Comparison of ENCODE assay signal across 8 cellular contexts in genomic region chr19:49128545-49129237, GRCh38. TPM values are rescaled to one million over a fixed set of nuclear protein-coding genes. Genes with fewer than 3 reads are reported as not detected.
A peak's percentile ranks its signal among the peaks of the same experiment; 100 is the strongest.
DNase-seq lines count a peak whose midpoint lies in the region; ATAC-seq, FAIRE-seq and TF ChIP-seq lines count a peak whose summit lies in the region.

No MANE protein-coding gene starts in this region.

- no peak for TF ChIP-seq RAD21 in neural cell (conservative IDR thresholded peaks at IDR 0.05)

- peak in 1 of 5 donors; percentile 41 for DNase-seq in CD4-positive, alpha-beta memory T cell
- no peak for DNase-seq in bronchial epithelial cell (ENCODE audit: low read depth)
- DNase-seq in body of pancreas, result no peak
- no peak for DNase-seq in GM12891 (ENCODE audit: insufficient read length, low spot score)
- no peak for DNase-seq in activated effector memory CD4-positive, alpha-beta T cell treated with anti-CD3 and anti-CD28 coated beads, Interleukin-2, amount 50 U/mL, for 16 hours

- H3K9me3 Mint-ChIP-seq in CD4-positive, alpha-beta memory T cell, result peaks cover 0 to 2% (median 0%) of the 10 kb centered on the region in 8 donors

- H3K36me3 ChIP-seq in CD4-positive, alpha-beta memory T cell (ENCODE audit: insufficient read depth, low read length), result no peaks in the 10 kb centered on the region
- H3K36me3 ChIP-seq in Loucy (ENCODE audit: insufficient read depth, low read length), result no peaks in the 10 kb centered on the region
- H3K36me3 ChIP-seq in bronchial epithelial cell (ENCODE audit: control insufficient read depth, insufficient read depth, low read length), result no peaks in the 10 kb centered on the region
- peaks cover under 1% of the 10 kb centered on the region for H3K36me3 ChIP-seq in neural cell (ENCODE audit: insufficient read depth, low read length)
- H3K36me3 ChIP-seq in body of pancreas (replicated peaks in 1 of 2; ENCODE audit: insufficient read depth in 1 of 2, low read depth in 2 of 2), result no peaks in the 10 kb centered on the region

- peak overlapping the region in 1 of 2 donors; percentile 55 for H3K4me3 ChIP-seq in CD4-positive, alpha-beta memory T cell (ENCODE audit: low read length in 2 of 2)
- H3K4me3 ChIP-seq in Loucy (ENCODE audit: low read length, poor library complexity, severe bottlenecking) (peak overlapping the region; percentile 69), bronchial epithelial cell (ENCODE audit: low read depth, low read length) (peak overlapping the region; percentile 29), neural cell (ENCODE audit: low read length) (peak overlapping the region; percentile 62), body of pancreas (no peak overlapping the region)

- 47 to 60% methylated on average over 15 of the region's 15 CpGs for WGBS in body of pancreas, 2 donors

- peak overlapping the region; percentile 97; the same call in 1 of the 2 replicates for H2AFZ ChIP-seq in Loucy (ENCODE audit: low read length)
- H2AFZ ChIP-seq in neural cell (ENCODE audit: low read depth, low read length), result no peak overlapping the region

- no peak for TF ChIP-seq EP300 in neural cell (conservative IDR thresholded peaks at IDR 0.05; ENCODE audit: poor library complexity, severe bottlenecking)

- peak overlapping the region in 7 of 8 donors; percentile 61 to 91 (median 89) for H3K4me3 Mint-ChIP-seq in CD4-positive, alpha-beta memory T cell

- H3K4me1 ChIP-seq in CD4-positive, alpha-beta memory T cell (ENCODE audit: insufficient read depth, low read length), result peaks cover 19% of the 10 kb centered on the region
- H3K4me1 ChIP-seq in Loucy (ENCODE audit: insufficient read depth, low read length, poor library complexity, severe bottlenecking) (peaks cover 9% of the 10 kb centered on the region), body of pancreas (peaks cover 22% of the 10 kb centered on the region)

- peaks cover 8 to 30% (median 19%) of the 10 kb centered on the region in 4 donors for H3K4me1 Mint-ChIP-seq in CD4-positive, alpha-beta memory T cell

- ATAC-seq in body of pancreas (no peak), GM21576 (IDR thresholded peaks at IDR 0.05; ENCODE audit: unreplicated experiment) (no peak)

- intact Hi-C loops in CD4-positive, alpha-beta memory T cell (cut with micrococcal nuclease), result loop anchor here (1.0 to 5.0 kb wide), 4 partner anchors 9 to 41 kb away; partner anchors contain the start of genes C19orf73, LIN7B, PPFIA3 and SNRNP70
- intact Hi-C loops in body of pancreas (cut with DNase I), result loop anchor here (2.0 kb wide), 1 partner anchor 16 kb away; no protein-coding TSS in a partner anchor

- H3K9me2 ChIP-seq in Loucy (replicated peaks; ENCODE audit: low read depth, low read length) (no peaks in the 10 kb centered on the region), neural cell (ENCODE audit: insufficient read depth, low read length) (no peaks in the 10 kb centered on the region)

- no peaks in the 10 kb centered on the region for H3K36me3 Mint-ChIP-seq in CD4-positive, alpha-beta memory T cell

- H3K9ac ChIP-seq in Loucy (ENCODE audit: low read depth, low read length, poor library complexity, severe bottlenecking), result peak overlapping the region; percentile 54
- H3K9ac ChIP-seq in neural cell (ENCODE audit: low read length), result no peak overlapping the region

- H4K20me1 ChIP-seq in Loucy (ENCODE audit: insufficient read depth, low read length, poor library complexity, severe bottlenecking), result no peaks in the 10 kb centered on the region
- no peaks in the 10 kb centered on the region for H4K20me1 ChIP-seq in neural cell (ENCODE audit: insufficient read depth)

- H3K9me3 ChIP-seq in CD4-positive, alpha-beta memory T cell (ENCODE audit: control insufficient read depth in 1 of 2, low read length in 2 of 2), result no peaks in the 10 kb centered on the region
- H3K9me3 ChIP-seq in Loucy (ENCODE audit: insufficient read depth, low read depth, low read length), result no peaks in the 10 kb centered on the region
- H3K9me3 ChIP-seq in neural cell (ENCODE audit: low read length), result no peaks in the 10 kb centered on the region
- H3K9me3 ChIP-seq in body of pancreas, result no peaks in the 10 kb centered on the region

- H3F3A ChIP-seq in Loucy (ENCODE audit: low read depth) (no peaks in the 10 kb centered on the region), neural cell (ENCODE audit: insufficient read depth, low read length, poor library complexity, severe bottlenecking) (no peaks in the 10 kb centered on the region)

- H3K79me2 ChIP-seq in Loucy (ENCODE audit: insufficient read depth, low read length) (no peaks in the 10 kb centered on the region), neural cell (replicated peaks; ENCODE audit: insufficient read depth, low read length) (no peaks in the 10 kb centered on the region)

- peak overlapping the region; percentile 24 to 97 (median 93) for H3K27ac Mint-ChIP-seq in CD4-positive, alpha-beta memory T cell

- FAIRE-seq in bronchial epithelial cell (lab: Jason Lieb, UNC) (no peak), GM12891 (lab: Jason Lieb, UNC) (no peak)

- peaks cover 0 to 1% of the 10 kb centered on the region in 2 donors for H3K27me3 Mint-ChIP-seq in CD4-positive, alpha-beta memory T cell

- CTCF ChIA-PET in CD4-positive, alpha-beta memory T cell (lab: Charles Lee; ENCODE audit: partially characterized antibody), result interaction anchor here (0.8 to 2.7 kb wide), 10 partner anchors 11 to 135 kb away, joined by 3 to 9 read pairs (median 4); partner anchors contain the start of genes LIN7B and RUVBL2

- TF ChIP-seq POLR2A in body of pancreas (IDR thresholded peaks at IDR 0.05) (no peak), GM12891 (IDR thresholded peaks at IDR 0.05; ENCODE audit: low read depth, low read length) (no peak)

- TF ChIP-seq CTCF in Loucy (conservative IDR thresholded peaks at IDR 0.05; ENCODE audit: low read length), result no peak
- TF ChIP-seq CTCF in bronchial epithelial cell (IDR thresholded peaks at IDR 0.05; ENCODE audit: insufficient read depth, low read length, severe bottlenecking), result no peak
- no peak for TF ChIP-seq CTCF in neural cell (IDR thresholded peaks at IDR 0.05; ENCODE audit: poor library complexity, severe bottlenecking)
- TF ChIP-seq CTCF in body of pancreas (IDR thresholded peaks at IDR 0.05), result no peak

- H3K27me3 ChIP-seq in CD4-positive, alpha-beta memory T cell (ENCODE audit: insufficient read depth, low read length), result no peaks in the 10 kb centered on the region
- H3K27me3 ChIP-seq in Loucy (ENCODE audit: insufficient read depth, low read length, poor library complexity, severe bottlenecking) (no peaks in the 10 kb centered on the region), bronchial epithelial cell (ENCODE audit: control insufficient read depth, insufficient read depth, low read length) (no peaks in the 10 kb centered on the region), neural cell (ENCODE audit: insufficient read depth, low read depth, low read length) (no peaks in the 10 kb centered on the region), body of pancreas (no peaks in the 10 kb centered on the region)

- no peak overlapping the region for H3K27ac ChIP-seq in CD4-positive, alpha-beta memory T cell (ENCODE audit: low read depth, low read length)
- H3K27ac ChIP-seq in neural cell (ENCODE audit: low read length), result no peak overlapping the region
- H3K27ac ChIP-seq in body of pancreas, result peak overlapping the region in 2 of 4 donors; percentile 18 to 74

- peak overlapping the region; percentile 83 for H3K4me2 ChIP-seq in Loucy (ENCODE audit: low read depth, low read length, poor library complexity, severe bottlenecking)
- no peak overlapping the region for H3K4me2 ChIP-seq in neural cell (ENCODE audit: low read length)

- POLR2A ChIA-PET in CD4-positive, alpha-beta memory T cell (lab: Charles Lee; ENCODE audit: partially characterized antibody), result interaction anchor here (1.2 to 4.1 kb wide), 3 partner anchors 8 to 14 kb away, joined by 3 to 38 read pairs (median 9); partner anchors contain the start of genes LIN7B and PPFIA3

TF ChIP-seq in neural cell, 6 proteins besides CTCF, POLR2A, EP300 and RAD21 (continues in another document):
- TF ChIP-seq MXI1 (conservative IDR thresholded peaks at IDR 0.05; ENCODE audit: poor library complexity, severe bottlenecking) (no peak), SMC3 (conservative IDR thresholded peaks at IDR 0.05; ENCODE audit: poor library complexity) (no peak)

TF ChIP-seq in GM12891, 5 proteins besides CTCF, POLR2A, EP300 and RAD21 (continues in another document):
- no peak for TF ChIP-seq TAF1 (IDR thresholded peaks at IDR 0.05; ENCODE audit: low read depth, low read length)
- TF ChIP-seq POU2F2 (IDR thresholded peaks at IDR 0.05; ENCODE audit: low read depth, low read length), result no peak
- TF ChIP-seq PAX5 (IDR thresholded peaks at IDR 0.05; ENCODE audit: insufficient read depth, low read length, severe bottlenecking), result no peak

RNA-seq across cellular contexts. Expression of gene PPFIA3, which starts 9.3 kb away (rescaled TPM):
- total RNA-seq in CD4-positive, alpha-beta memory T cell, result 1 to 10 TPM; 4.0 to 4.5 TPM
- polyA plus RNA-seq in CD4-positive, alpha-beta memory T cell, result under 1 TPM; 0.27 to 0.68 TPM
- 1.3 and 2.2 TPM in 2 replicates for total RNA-seq in bronchial epithelial cell
- polyA plus RNA-seq in neural cell, result 73.0 and 80.7 TPM in 2 replicates
- 61.0 and 66.2 TPM in 2 replicates for polyA minus RNA-seq in neural cell
- total RNA-seq in body of pancreas, result 10 to 100 TPM in 1 of 2 donors, 1 to 10 TPM in 1; 6.7 to 15.2 TPM
- polyA plus RNA-seq in GM12891 (2012; ENCODE audit: low read depth, missing spikeins), result 0.27 TPM

RNA-seq across cellular contexts. Expression of gene C19orf73, which starts 9.7 kb away (rescaled TPM):
- 1 to 10 TPM; 1.7 to 1.9 TPM for total RNA-seq in CD4-positive, alpha-beta memory T cell
- polyA plus RNA-seq in CD4-positive, alpha-beta memory T cell, result 1 to 10 TPM; 1.9 to 3.7 TPM
- 0.53 and 1.9 TPM in 2 replicates for total RNA-seq in bronchial epithelial cell
- 5.7 and 8.4 TPM in 2 replicates for polyA plus RNA-seq in neural cell
- polyA minus RNA-seq in neural cell, result 7.4 and 9.3 TPM in 2 replicates
- total RNA-seq in body of pancreas, result 1 to 10 TPM in 1 of 2 donors, not detected in 1; 2.3 TPM
- polyA plus RNA-seq in GM12891 (2012; ENCODE audit: low read depth, missing spikeins), result 0.67 TPM

RNA-seq across cellular contexts. Expression of gene LIN7B, which starts 14.5 kb away (rescaled TPM):
- total RNA-seq in CD4-positive, alpha-beta memory T cell, result 10 to 100 TPM; 17.7 to 18.6 TPM
- 1 to 10 TPM; 4.4 to 5.3 TPM for polyA plus RNA-seq in CD4-positive, alpha-beta memory T cell
- total RNA-seq in bronchial epithelial cell (3.2 and 6.5 TPM in 2 replicates), body of pancreas (10 to 100 TPM in 1 of 2 donors, 1 to 10 TPM in 1; 8.3 to 24.1 TPM)
- polyA plus RNA-seq in neural cell, result 88.7 and 99.0 TPM in 2 replicates
- 19.4 and 22.9 TPM in 2 replicates for polyA minus RNA-seq in neural cell
- 0.73 TPM for polyA plus RNA-seq in GM12891 (2012; ENCODE audit: low read depth, missing spikeins)

RNA-seq across cellular contexts. Expression of gene HRC, which starts 26.5 kb away (rescaled TPM):
- total RNA-seq in CD4-positive, alpha-beta memory T cell, result not detected
- not detected for polyA plus RNA-seq in CD4-positive, alpha-beta memory T cell
- total RNA-seq in bronchial epithelial cell (not detected in 2 replicates), body of pancreas (1 to 10 TPM; 2.1 to 4.3 TPM)
- polyA plus RNA-seq in neural cell, result 1.0 TPM in 1 of 2 replicates, not detected in the other
- 1.9 TPM in 1 of 2 replicates, not detected in the other for polyA minus RNA-seq in neural cell
- not detected for polyA plus RNA-seq in GM12891 (2012; ENCODE audit: low read depth, missing spikeins)

RNA-seq across cellular contexts. Expression of gene TRPM4, which starts 28.9 kb away (rescaled TPM):
- under 1 TPM in 1 of 2 experiments, not detected in 1; 0.41 TPM for total RNA-seq in CD4-positive, alpha-beta memory T cell
- polyA plus RNA-seq in CD4-positive, alpha-beta memory T cell, result not detected
- total RNA-seq in bronchial epithelial cell (11.1 and 18.6 TPM in 2 replicates), body of pancreas (10 to 100 TPM; 15.8 to 28.0 TPM)
- 40.0 and 42.5 TPM in 2 replicates for polyA plus RNA-seq in neural cell
- polyA minus RNA-seq in neural cell, result 21.9 and 34.1 TPM in 2 replicates
- polyA plus RNA-seq in GM12891 (2012; ENCODE audit: low read depth, missing spikeins), result not detected

Comparison
In these comparisons a context has a peak if more than half of its experiments do, and no peak if none do; other contexts are left out.
1. H3K4me3 ChIP-seq: peak in Loucy (single experiment), bronchial epithelial cell (single experiment) and neural cell (single experiment); none in body of pancreas (0 of 2).